1 cellular context compared by ENCODE assay signal in the genomic region with DNA sequence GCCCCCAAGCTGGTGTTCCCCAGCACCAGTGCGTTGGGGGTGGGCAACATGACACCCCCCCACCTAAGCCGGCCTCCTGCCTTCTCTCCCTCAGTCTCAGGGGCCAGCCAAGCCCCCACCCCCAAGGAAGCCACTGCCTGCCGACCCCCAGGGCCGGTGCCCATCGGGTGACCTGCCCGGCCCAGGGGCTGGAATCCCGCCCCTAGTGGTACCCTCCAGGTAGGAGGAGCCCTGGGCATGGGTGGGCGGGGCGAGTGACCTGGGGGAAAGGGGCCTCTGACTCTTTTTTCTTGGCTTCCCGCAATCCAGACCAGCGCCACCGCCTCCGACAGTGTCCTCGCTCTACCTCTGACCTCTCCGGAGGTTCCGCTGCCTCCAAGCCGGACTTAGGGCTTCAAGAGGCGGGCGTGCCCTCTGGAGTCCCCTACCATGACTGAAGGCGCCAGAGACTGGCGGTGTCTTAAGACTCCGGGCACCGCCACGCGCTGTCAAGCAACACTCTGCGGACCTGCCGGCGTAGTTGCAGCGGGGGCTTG.
A peak's percentile ranks its signal among the peaks of the same experiment; 100 is the strongest.
TF ChIP-seq lines count a peak whose summit lies in the region.

No MANE protein-coding gene starts in this region.

TF ChIP-seq in H1, 55 proteins besides CTCF, POLR2A, EP300 and RAD21:
- TF ChIP-seq HDAC2 (IDR thresholded peaks at IDR 0.05; ENCODE audit: borderline replicate concordance in 1 of 2, low read depth in 2 of 2, low read length in 2 of 2) (no peak), ASH2L (IDR thresholded peaks at IDR 0.05; ENCODE audit: low read length) (no peak), SP2 (IDR thresholded peaks at IDR 0.05; ENCODE audit: low read length) (no peak), KDM4A (IDR thresholded peaks at IDR 0.05; ENCODE audit: low read depth, low read length, severe bottlenecking) (no peak), POLR2AphosphoS5 (IDR thresholded peaks at IDR 0.05; ENCODE audit: low read depth, low read length) (no peak), JUN (IDR thresholded peaks at IDR 0.05; ENCODE audit: low read depth, low read length) (no peak)
- TF ChIP-seq, protein P1, sequence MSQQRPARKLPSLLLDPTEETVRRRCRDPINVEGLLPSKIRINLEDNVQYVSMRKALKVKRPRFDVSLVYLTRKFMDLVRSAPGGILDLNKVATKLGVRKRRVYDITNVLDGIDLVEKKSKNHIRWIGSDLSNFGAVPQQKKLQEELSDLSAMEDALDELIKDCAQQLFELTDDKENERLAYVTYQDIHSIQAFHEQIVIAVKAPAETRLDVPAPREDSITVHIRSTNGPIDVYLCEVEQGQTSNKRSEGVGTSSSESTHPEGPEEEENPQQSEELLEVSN (IDR thresholded peaks at IDR 0.05): 0 out of 2 replicates have a peak, but pooled peaks have one; percentile 5
